In genomic region chr4:166318810-166319525, GRCh38 we compare ENCODE assay signal across 21 cellular contexts.
DNase-seq lines count a peak whose midpoint lies in the region; ATAC-seq and TF ChIP-seq lines count a peak whose summit lies in the region.
"Had no signal": no experiment of that assay in that cellular context is flagged by ENCODE, and none has a peak within 500 bp of the region (broad histone marks: within the 10 kb centered on the region; RNA-seq: fewer than 3 reads in every experiment).

No MANE protein-coding gene starts in this region.

- intact Hi-C loops in mammary epithelial cell (cut with micrococcal nuclease), result no loop called here
- intact Hi-C loops in posterior vena cava (cut with DNase I), result no loop called here

- H2BK5ac ChIP-seq in mesenchymal stem cell (ENCODE audit: low read depth, low read length, poor library complexity, severe bottlenecking), result no peak overlapping the region

- TSS peak; percentile 97 for BruUV-seq in mammary epithelial cell (replicated peaks; lab: Mats Ljungman, UMichigan)

- 61% methylated on average over 4 of the region's 4 CpGs for WGBS in mammary epithelial cell (ENCODE audit: low coverage, missing lambda C conversion rate)
- WGBS in mesenchymal stem cell, result 74% methylated on average over 4 of the region's 4 CpGs

- H4K8ac ChIP-seq in mesenchymal stem cell (ENCODE audit: low read length), result no peak overlapping the region

- no peaks in the 10 kb centered on the region for H4K20me1 ChIP-seq in mammary epithelial cell (ENCODE audit: insufficient read depth, low read length)
- H4K20me1 ChIP-seq: BLaER1 had no signal

- no peaks in the 10 kb centered on the region for H3K79me1 ChIP-seq in mesenchymal stem cell (replicated peaks; ENCODE audit: low read length, poor library complexity, severe bottlenecking)

- no peak overlapping the region for H3K4ac ChIP-seq in mesenchymal stem cell (ENCODE audit: low read depth in 1 of 2, low read length in 2 of 2)

- no peak overlapping the region for H2AFZ ChIP-seq in mammary epithelial cell (ENCODE audit: low read depth, low read length)
- H2AFZ ChIP-seq in mesenchymal stem cell (ENCODE audit: low read depth, low read length), result no peak overlapping the region

- H3K4me2 ChIP-seq in mammary epithelial cell (ENCODE audit: insufficient read depth, low read depth, low read length) (peak overlapping the region; percentile 43), mesenchymal stem cell (ENCODE audit: low read length, poor library complexity, severe bottlenecking) (no peak overlapping the region)
- H3K4me2 ChIP-seq: BLaER1 had no signal

- H2BK12ac ChIP-seq in mesenchymal stem cell (ENCODE audit: low read length in 2 of 2), result no peak overlapping the region

- H3K27ac ChIP-seq in mammary epithelial cell (ENCODE audit: insufficient read depth, low read depth, low read length) (peak overlapping the region; percentile 27), mesenchymal stem cell (ENCODE audit: low read length, poor library complexity, severe bottlenecking) (no peak overlapping the region)
- H3K27ac ChIP-seq: BLaER1, heart left ventricle, Peyer's patch, right atrium auricular region, vagina had no signal

- H3K9ac ChIP-seq in mammary epithelial cell (ENCODE audit: insufficient read depth, low read length) (no peak overlapping the region), mesenchymal stem cell (ENCODE audit: low read length) (peak overlapping the region; percentile 19)
- H3K9ac ChIP-seq: BLaER1 had no signal

- no peak overlapping the region for H2BK15ac ChIP-seq in mesenchymal stem cell (ENCODE audit: low read depth, poor library complexity, severe bottlenecking)

- H3K9me3 ChIP-seq in MG63 (peaks cover 6% of the 10 kb centered on the region), mammary epithelial cell (replicated peaks; ENCODE audit: insufficient read depth, low read length) (no peaks in the 10 kb centered on the region), mesenchymal stem cell (ENCODE audit: control insufficient read depth, low read length) (no peaks in the 10 kb centered on the region)
- H3K9me3 ChIP-seq: BLaER1, heart left ventricle, Peyer's patch, right atrium auricular region, vagina had no signal

- H3K4me3 ChIP-seq in MG63 (no peak overlapping the region), mammary epithelial cell (replicated peaks in 1 of 3; ENCODE audit: insufficient read depth in 1 of 3, low read depth in 2 of 3, low read length in 3 of 3) (no peak overlapping the region), mesenchymal stem cell (ENCODE audit: insufficient read depth in 1 of 2, low read depth in 1 of 2, low read length in 2 of 2) (peak overlapping the region in 1 of 2 experiments; percentile 16)
- H3K4me3 ChIP-seq: BLaER1, heart left ventricle, Peyer's patch, right atrium auricular region, vagina had no signal

- H3K27me3 ChIP-seq in MG63 (no peaks in the 10 kb centered on the region), mammary epithelial cell (ENCODE audit: insufficient read depth, low read length) (no peaks in the 10 kb centered on the region), mesenchymal stem cell (ENCODE audit: control insufficient read depth in 1 of 2, insufficient read depth in 1 of 2, low read length in 2 of 2) (no peaks in the 10 kb centered on the region)
- H3K27me3 ChIP-seq: BLaER1, heart left ventricle, Peyer's patch, right atrium auricular region, vagina had no signal

- no peak for TF ChIP-seq CTCF in mammary epithelial cell (conservative IDR thresholded peaks at IDR 0.05 in 1 of 2, IDR thresholded peaks at IDR 0.05 in 1 of 2; ENCODE audit: extremely low read depth in 1 of 2, insufficient read depth in 1 of 2, low read depth in 1 of 2, low read length in 2 of 2)

- H3K4me1 ChIP-seq in mammary epithelial cell (ENCODE audit: insufficient read depth, low read length), result peaks cover 10% of the 10 kb centered on the region
- H3K4me1 ChIP-seq in mesenchymal stem cell (ENCODE audit: control insufficient read depth, insufficient read depth, low read depth, low read length), result no peaks in the 10 kb centered on the region
- H3K4me1 ChIP-seq: BLaER1, heart left ventricle, Peyer's patch, right atrium auricular region, vagina had no signal

- H3K18ac ChIP-seq in mesenchymal stem cell (ENCODE audit: low read depth in 1 of 2, low read length in 2 of 2), result no peak overlapping the region

- peaks cover 6% of the 10 kb centered on the region; the same call in 1 of the 2 replicates for H3K36me3 ChIP-seq in MG63
- H3K36me3 ChIP-seq in mammary epithelial cell (ENCODE audit: insufficient read depth, low read length), result no peaks in the 10 kb centered on the region
- no peaks in the 10 kb centered on the region for H3K36me3 ChIP-seq in mesenchymal stem cell (ENCODE audit: control insufficient read depth in 1 of 2, insufficient read depth in 2 of 2, low read depth in 1 of 2, low read length in 2 of 2)
- H3K36me3 ChIP-seq: BLaER1, heart left ventricle, Peyer's patch, right atrium auricular region, vagina had no signal

- in situ Hi-C loops in mammary epithelial cell (cut with MboI; ENCODE audit: low sequenced_read_pairs in 2 of 2), result no loop called here

- CTCF ChIA-PET in mammary epithelial cell (lab: Charles Lee; ENCODE audit: low non-redundant PET), result no interaction called here

- H3K14ac ChIP-seq in mesenchymal stem cell (ENCODE audit: low read length in 2 of 2), result no peak overlapping the region

- H2AK5ac ChIP-seq in mesenchymal stem cell (ENCODE audit: low read length, severe bottlenecking), result no peak overlapping the region

- no peak overlapping the region for H2BK120ac ChIP-seq in mesenchymal stem cell (ENCODE audit: low read depth, low read length)

- H4K91ac ChIP-seq in mesenchymal stem cell (ENCODE audit: low read length), result no peak overlapping the region

- DNase-seq in Daoy (ENCODE audit: low read depth) (peak; percentile 71), MG63 (peak; percentile 36), mammary epithelial cell (peak; percentile 81), mesenchymal stem cell (peak; percentile 53), posterior vena cava (ENCODE audit: low spot score) (no peak), OCI-M2 (lab: John Stamatoyannopoulos, UW; ENCODE audit: unreplicated experiment) (no peak)
- DNase-seq: activated CD4-positive, alpha-beta T cell treated with anti-CD3 and anti-CD28 coated beads, Interleukin-2, amount 50 U/mL, for 1 hour; activated T-cell treated with anti-CD3 and anti-CD28 coated beads, Interleukin-2, amount 50 U/mL, for 72 hours; effector memory CD4-positive, alpha-beta T cell; GOT3; heart left ventricle; naive thymus-derived CD8-positive, alpha-beta T cell; NCI-H1048; Peyer's patch; stimulated activated naive CD4-positive, alpha-beta T cell had no signal

- no peak overlapping the region for H3K23ac ChIP-seq in mesenchymal stem cell (ENCODE audit: low read length in 2 of 2)

- H3K79me2 ChIP-seq in mammary epithelial cell (ENCODE audit: insufficient read depth, low read length), result no peaks in the 10 kb centered on the region

- dilution Hi-C loops in mammary epithelial cell (cut with HindIII; ENCODE audit: low sequenced_read_pairs), result no loop called here

- ATAC-seq in GM18858 (IDR thresholded peaks at IDR 0.05; ENCODE audit: unreplicated experiment), result no peak
- ATAC-seq in GM18511 (IDR thresholded peaks at IDR 0.05; ENCODE audit: unreplicated experiment), result no peak
- ATAC-seq: activated T-cell treated with anti-CD3 and anti-CD28 coated beads, Interleukin-2, amount 50 U/mL, for 72 hours; heart left ventricle; left lobe of liver; naive thymus-derived CD8-positive, alpha-beta T cell had no signal

Comparison
In these comparisons a context has a peak if more than half of its experiments do, and no peak if none do; other contexts are left out.
1. DNase-seq: peak in Daoy (single experiment), MG63 (single experiment), mammary epithelial cell (single experiment) and mesenchymal stem cell (single experiment); none in posterior vena cava (single experiment) and OCI-M2 (single experiment).